Comparison of ENCODE assay signal across 11 cellular contexts in the genomic region with DNA sequence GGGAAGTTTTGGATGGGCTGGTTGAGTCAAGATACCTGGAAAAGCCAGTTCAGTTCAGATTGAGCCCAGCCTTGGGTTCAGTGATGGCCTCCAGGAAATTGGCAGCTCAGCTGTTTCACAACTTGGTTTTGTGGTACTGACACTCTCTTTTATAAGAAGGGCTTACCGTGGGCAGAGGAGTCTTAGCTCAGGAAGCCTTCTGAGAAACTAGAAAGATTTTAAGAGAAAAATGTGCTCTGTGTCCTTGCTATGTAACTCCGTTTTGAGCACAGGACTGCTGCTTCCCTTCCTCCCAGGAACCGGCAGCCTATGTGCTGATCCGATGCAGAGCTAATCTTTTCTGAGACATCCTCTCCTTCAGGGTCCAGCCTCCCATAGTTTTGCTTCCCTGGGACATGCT. TPM values are rescaled to one million over a fixed set of nuclear protein-coding genes. Genes with fewer than 3 reads are reported as not detected.
DNase-seq lines count a peak whose midpoint lies in the region; ATAC-seq and TF ChIP-seq lines count a peak whose summit lies in the region.
"Had no signal": no experiment of that assay in that cellular context is flagged by ENCODE, and none has a peak within 500 bp of the region (broad histone marks: within the 10 kb centered on the region; RNA-seq: fewer than 3 reads in every experiment).

No MANE protein-coding gene starts in this region.

- no peak for TF ChIP-seq POLR2A in thyroid gland (IDR thresholded peaks at IDR 0.05)
- TF ChIP-seq POLR2A in vagina (IDR thresholded peaks at IDR 0.05) = no peak

- H3K9me3 ChIP-seq in thyroid gland (no peaks in the 10 kb centered on the region), vagina (no peaks in the 10 kb centered on the region)

- DNase-seq in activated B cell treated with CpG ODN at 0.5 μM for 24 hours = no peak
- peak; percentile 48 for DNase-seq in activated naive CD8-positive, alpha-beta T cell treated with anti-CD3 and anti-CD28 coated beads for 36 hours
- peak; percentile 16 for DNase-seq in stimulated activated CD8-positive, alpha-beta memory T cell treated with anti-CD3 and anti-CD28 coated beads, Interleukin-12 subunit alpha, Interleukin-12 subunit beta, amount 100 ng/mL, for 24 hours (ENCODE audit: extremely low read depth)
- no peak for DNase-seq in thyroid gland
- no peak for DNase-seq in DMS114 treated with DMSO at 0.1 percent for 48 hours (lab: John Stamatoyannopoulos, UW; ENCODE audit: unreplicated experiment)
- no peak for DNase-seq in NCI-H526 (lab: John Stamatoyannopoulos, UW)
- no peak for DNase-seq in vagina (ENCODE audit: extremely low spot score in 2 of 2)
- DNase-seq: NCI-H1105 treated with DMSO at 0.1 percent for 48 hours had no signal

- 82 to 89% methylated on average over 4 of the region's 4 CpGs for WGBS in thyroid gland, 2 donors

- no peaks in the 10 kb centered on the region for H3K27me3 Mint-ChIP-seq in activated B cell treated with CpG ODN at 0.5 μM for 24 hours
- H3K27me3 Mint-ChIP-seq in activated naive CD8-positive, alpha-beta T cell treated with anti-CD3 and anti-CD28 coated beads for 36 hours = no peaks in the 10 kb centered on the region

- POLR2A ChIA-PET in activated B cell treated with CpG ODN at 0.5 μM for 24 hours (lab: Charles Lee) = interaction anchor here (0.9 to 2.6 kb wide), 5 partner anchors 9 to 158 kb away, joined by 3 to 11 read pairs (median 8); a partner anchor contains a TSS

- H3K4me1 ChIP-seq in thyroid gland (no peaks in the 10 kb centered on the region), vagina (no peaks in the 10 kb centered on the region)

- no peaks in the 10 kb centered on the region for H3K36me3 ChIP-seq in thyroid gland
- H3K36me3 ChIP-seq in vagina = no peaks in the 10 kb centered on the region

- H3K4me1 Mint-ChIP-seq in activated B cell treated with CpG ODN at 0.5 μM for 24 hours = peaks cover 35% of the 10 kb centered on the region
- H3K4me1 Mint-ChIP-seq in activated naive CD8-positive, alpha-beta T cell treated with anti-CD3 and anti-CD28 coated beads for 36 hours = peaks cover 44% of the 10 kb centered on the region

- H3K27me3 ChIP-seq in thyroid gland = no peaks in the 10 kb centered on the region
- no peaks in the 10 kb centered on the region for H3K27me3 ChIP-seq in vagina

- peak overlapping the region; percentile 13 for H3K27ac Mint-ChIP-seq in activated B cell treated with CpG ODN at 0.5 μM for 24 hours
- H3K27ac Mint-ChIP-seq in activated naive CD8-positive, alpha-beta T cell treated with anti-CD3 and anti-CD28 coated beads for 36 hours = peak overlapping the region; percentile 89

- intact Hi-C loops in activated B cell treated with CpG ODN at 0.5 μM for 24 hours (cut with micrococcal nuclease) (loop anchor here (2.0 kb wide), 3 partner anchors 16 to 60 kb away; a partner anchor contains a TSS), thyroid gland (cut with DNase I) (no loop called here), vagina (cut with DNase I) (no loop called here)

- CTCF ChIA-PET in activated B cell treated with CpG ODN at 0.5 μM for 24 hours (lab: Charles Lee) = interaction anchor here (1.1 to 1.6 kb wide), 2 partner anchors 47 to 73 kb away, joined by 4 to 6 read pairs; a partner anchor contains a TSS

- no peak overlapping the region for H3K27ac ChIP-seq in thyroid gland
- no peak overlapping the region for H3K27ac ChIP-seq in vagina
- H3K27ac ChIP-seq: HL-60, SK-N-MC had no signal

- no peaks in the 10 kb centered on the region for H3K9me3 Mint-ChIP-seq in activated B cell treated with CpG ODN at 0.5 μM for 24 hours
- peaks cover 1% of the 10 kb centered on the region for H3K9me3 Mint-ChIP-seq in activated naive CD8-positive, alpha-beta T cell treated with anti-CD3 and anti-CD28 coated beads for 36 hours

- H3K4me3 ChIP-seq in thyroid gland (replicated peaks in 1 of 3) (no peak overlapping the region), vagina (no peak overlapping the region)
- H3K4me3 ChIP-seq: SK-N-MC had no signal

- no peak overlapping the region for H3K4me3 Mint-ChIP-seq in activated B cell treated with CpG ODN at 0.5 μM for 24 hours
- H3K4me3 Mint-ChIP-seq in activated naive CD8-positive, alpha-beta T cell treated with anti-CD3 and anti-CD28 coated beads for 36 hours = peak overlapping the region; percentile 55

- H3K36me3 Mint-ChIP-seq in activated B cell treated with CpG ODN at 0.5 μM for 24 hours (ENCODE audit: low read depth) = no peaks in the 10 kb centered on the region
- no peaks in the 10 kb centered on the region for H3K36me3 Mint-ChIP-seq in activated naive CD8-positive, alpha-beta T cell treated with anti-CD3 and anti-CD28 coated beads for 36 hours

- no peak for TF ChIP-seq CTCF in activated B cell treated with CpG ODN at 0.5 μM for 24 hours (IDR thresholded peaks at IDR 0.05)
- no peak for TF ChIP-seq CTCF in thyroid gland (IDR thresholded peaks at IDR 0.05)
- no peak for TF ChIP-seq CTCF in vagina (IDR thresholded peaks at IDR 0.05)

- ATAC-seq in GM18868 (IDR thresholded peaks at IDR 0.05; ENCODE audit: unreplicated experiment) = peak; percentile 23
- ATAC-seq in activated B cell treated with CpG ODN at 0.5 μM for 24 hours (ENCODE audit: low read depth) = peak; percentile 36

RNA-seq across cellular contexts. Expression of a gene that starts 46.6 kb away (rescaled TPM):
- 37.7 and 39.2 TPM in 2 replicates for total RNA-seq in activated B cell treated with CpG ODN at 0.5 μM for 24 hours
- 10 to 100 TPM; 42.7 to 46.6 TPM for total RNA-seq in activated naive CD8-positive, alpha-beta T cell treated with anti-CD3 and anti-CD28 coated beads for 36 hours
- total RNA-seq in thyroid gland = 1 to 10 TPM in 2 of 4 donors, under 1 TPM in 2; 0.24 to 1.9 (median 0.89) TPM
- 8.8 TPM for total RNA-seq in vagina

Comparison
In these comparisons a context has a peak if more than half of its experiments do, and no peak if none do; other contexts are left out.
1. DNase-seq: peak in activated naive CD8-positive, alpha-beta T cell treated with anti-CD3 and anti-CD28 coated beads for 36 hours (single experiment) and stimulated activated CD8-positive, alpha-beta memory T cell treated with anti-CD3 and anti-CD28 coated beads, Interleukin-12 subunit alpha, Interleukin-12 subunit beta, amount 100 ng/mL, for 24 hours (single experiment); none in activated B cell treated with CpG ODN at 0.5 μM for 24 hours (single experiment), thyroid gland (0 of 2), DMS114 treated with DMSO at 0.1 percent for 48 hours (single experiment), NCI-H526 (0 of 2) and vagina (0 of 2).